In the genomic region with DNA sequence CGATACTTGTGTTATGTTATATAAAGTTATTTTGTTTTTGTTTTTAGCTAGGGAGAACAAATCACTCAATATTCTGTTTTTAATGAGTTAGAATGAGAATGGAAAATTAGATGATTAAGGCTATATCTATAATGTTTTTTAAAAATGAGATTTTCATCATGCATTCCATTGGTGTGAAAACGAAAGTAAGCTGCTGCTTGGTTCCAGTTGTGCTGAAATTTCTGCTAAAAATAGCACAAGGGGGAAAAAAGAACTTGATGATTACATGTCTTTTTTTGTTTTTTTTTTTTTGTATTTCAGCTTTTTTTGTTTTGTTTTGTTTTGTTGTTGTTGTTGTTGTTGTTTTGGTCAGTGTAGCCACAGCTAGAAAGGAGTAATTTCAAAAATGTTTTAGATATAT, we compare ENCODE assay signal across 11 cellular contexts.
DNase-seq lines count a peak whose midpoint lies in the region; ATAC-seq and TF ChIP-seq lines count a peak whose summit lies in the region.
"Had no signal": no experiment of that assay in that cellular context is flagged by ENCODE, and none has a peak within 500 bp of the region (broad histone marks: within the 10 kb centered on the region; RNA-seq: fewer than 3 reads in every experiment).

No MANE protein-coding gene starts in this region.

- H3K4me2 ChIP-seq in BLaER1 treated with 17β-estradiol and CSF1 and Interleukin-3, amounts not matched to agents 10 nM and 100 nM = peak overlapping the region; percentile 16 to 63 (median 44); a peak in 14 of 22 replicates
- H3K4me2 ChIP-seq in osteoblast (ENCODE audit: insufficient read depth, low read length) = peak overlapping the region; percentile 73

- no peak overlapping the region for H3K4me3 ChIP-seq in BLaER1 treated with 17β-estradiol and CSF1 and Interleukin-3, amounts not matched to agents 10 nM and 100 nM
- peak overlapping the region; percentile 52 for H3K4me3 ChIP-seq in osteoblast (ENCODE audit: insufficient read depth, low read length)

- peaks cover 5% of the 10 kb centered on the region for H3K4me1 Mint-ChIP-seq in dendritic cell treated with granulocyte-macrophage colony-stimulating factor and Interleukin-4, amounts not matched to agents 40 ng/mL and 50 ng/mL, for 4 days (ENCODE audit: low read depth)
- H3K4me1 Mint-ChIP-seq in mesothelial cell of epicardium = no peaks in the 10 kb centered on the region
- H3K4me1 Mint-ChIP-seq: naive B cell had no signal

- no peaks in the 10 kb centered on the region for H3K36me3 Mint-ChIP-seq in dendritic cell treated with granulocyte-macrophage colony-stimulating factor and Interleukin-4, amounts not matched to agents 40 ng/mL and 50 ng/mL, for 4 days (ENCODE audit: low read depth)
- no peaks in the 10 kb centered on the region for H3K36me3 Mint-ChIP-seq in mesothelial cell of epicardium
- H3K36me3 Mint-ChIP-seq: naive B cell had no signal

- no peaks in the 10 kb centered on the region for H3K27me3 Mint-ChIP-seq in dendritic cell treated with granulocyte-macrophage colony-stimulating factor and Interleukin-4, amounts not matched to agents 40 ng/mL and 50 ng/mL, for 4 days
- no peaks in the 10 kb centered on the region for H3K27me3 Mint-ChIP-seq in mesothelial cell of epicardium (ENCODE audit: low read depth)
- H3K27me3 Mint-ChIP-seq: naive B cell had no signal

- TF ChIP-seq CTCF in osteoblast (IDR thresholded peaks at IDR 0.05; ENCODE audit: extremely low read depth, low read depth, low read length) (no peak), mesothelial cell of epicardium (IDR thresholded peaks at IDR 0.05; ENCODE audit: unreplicated experiment) (no peak)

- H4K20me1 ChIP-seq in BLaER1 treated with 17β-estradiol and CSF1 and Interleukin-3, amounts not matched to agents 10 nM and 100 nM = no peaks in the 10 kb centered on the region
- H4K20me1 ChIP-seq in osteoblast (ENCODE audit: insufficient read depth, low read length) = no peaks in the 10 kb centered on the region

- no peak for ATAC-seq in GM18873 (IDR thresholded peaks at IDR 0.05; ENCODE audit: low FRiP score, unreplicated experiment)
- no peak for ATAC-seq in GM21447 (IDR thresholded peaks at IDR 0.05; ENCODE audit: unreplicated experiment)

- no peaks in the 10 kb centered on the region for H3K79me2 ChIP-seq in osteoblast (ENCODE audit: insufficient read depth, low read length)

- no peaks in the 10 kb centered on the region for H3K27me3 ChIP-seq in BLaER1 treated with 17β-estradiol and CSF1 and Interleukin-3, amounts not matched to agents 10 nM and 100 nM
- no peaks in the 10 kb centered on the region for H3K27me3 ChIP-seq in osteoblast (ENCODE audit: insufficient read depth, low read length)
- H3K27me3 ChIP-seq: transverse colon had no signal

- H3K9me3 ChIP-seq in BLaER1 treated with 17β-estradiol and CSF1 and Interleukin-3, amounts not matched to agents 10 nM and 100 nM (replicated peaks in 1 of 11) = no peaks in the 10 kb centered on the region
- no peaks in the 10 kb centered on the region for H3K9me3 ChIP-seq in osteoblast (ENCODE audit: low read depth, low read length)
- H3K9me3 ChIP-seq: transverse colon had no signal

- H3K36me3 ChIP-seq in BLaER1 treated with 17β-estradiol and CSF1 and Interleukin-3, amounts not matched to agents 10 nM and 100 nM = no peaks in the 10 kb centered on the region
- H3K36me3 ChIP-seq in osteoblast (ENCODE audit: insufficient read depth, low read length) = no peaks in the 10 kb centered on the region
- H3K36me3 ChIP-seq: transverse colon had no signal

- no peak overlapping the region for H3K9ac ChIP-seq in BLaER1 treated with 17β-estradiol and CSF1 and Interleukin-3, amounts not matched to agents 10 nM and 100 nM

- H3K4me3 Mint-ChIP-seq in dendritic cell treated with granulocyte-macrophage colony-stimulating factor and Interleukin-4, amounts not matched to agents 40 ng/mL and 50 ng/mL, for 4 days = peak overlapping the region; percentile 44
- H3K4me3 Mint-ChIP-seq in mesothelial cell of epicardium = no peak overlapping the region
- H3K4me3 Mint-ChIP-seq: naive B cell had no signal

- H3K4me1 ChIP-seq in BLaER1 treated with 17β-estradiol and CSF1 and Interleukin-3, amounts not matched to agents 10 nM and 100 nM = peaks cover 4 to 15% (median 9%) of the 10 kb centered on the region in 10 experiments; a peak in 13 of 20 replicates
- no peaks in the 10 kb centered on the region for H3K4me1 ChIP-seq in osteoblast (ENCODE audit: insufficient read depth, low read length)
- H3K4me1 ChIP-seq: transverse colon had no signal

- peak overlapping the region in 1 of 11 experiments; percentile 5; a peak in 1 of 22 replicates for H3K27ac ChIP-seq in BLaER1 treated with 17β-estradiol and CSF1 and Interleukin-3, amounts not matched to agents 10 nM and 100 nM
- H3K27ac ChIP-seq in osteoblast (ENCODE audit: low read depth, low read length) = no peak overlapping the region
- H3K27ac ChIP-seq: transverse colon had no signal

- no peak overlapping the region for H2AFZ ChIP-seq in osteoblast (ENCODE audit: low read length)

- H3K9me3 Mint-ChIP-seq in dendritic cell treated with granulocyte-macrophage colony-stimulating factor and Interleukin-4, amounts not matched to agents 40 ng/mL and 50 ng/mL, for 4 days = no peaks in the 10 kb centered on the region
- H3K9me3 Mint-ChIP-seq in mesothelial cell of epicardium = no peaks in the 10 kb centered on the region

- DNase-seq in NAMALWA (ENCODE audit: low spot score) = peak; percentile 11
- DNase-seq in osteoblast (ENCODE audit: insufficient read length, low spot score, missing footprints) = no peak
- no peak for DNase-seq in activated effector memory CD4-positive, alpha-beta T cell treated with anti-CD3 and anti-CD28 coated beads, Interleukin-2, amount 50 U/mL, for 16 hours
- DNase-seq in mesothelial cell of epicardium (ENCODE audit: low spot score in 2 of 2, unreplicated experiment in 2 of 2) = no peak
- DNase-seq: naive B cell; stimulated activated CD4-positive, alpha-beta T cell treated with anti-CD3 and anti-CD28 coated beads, Interleukin-4, amount 100 ng/mL, for 1 hour; transverse colon had no signal

- no peak overlapping the region for H3K27ac Mint-ChIP-seq in dendritic cell treated with granulocyte-macrophage colony-stimulating factor and Interleukin-4, amounts not matched to agents 40 ng/mL and 50 ng/mL, for 4 days
- no peak overlapping the region for H3K27ac Mint-ChIP-seq in mesothelial cell of epicardium
- H3K27ac Mint-ChIP-seq: naive B cell had no signal

- intact Hi-C loops in dendritic cell treated with granulocyte-macrophage colony-stimulating factor and Interleukin-4, amounts not matched to agents 40 ng/mL and 50 ng/mL, for 4 days (cut with micrococcal nuclease) = no loop called here
